ENCODE assay signal across 16 cellular contexts in the genomic region with DNA sequence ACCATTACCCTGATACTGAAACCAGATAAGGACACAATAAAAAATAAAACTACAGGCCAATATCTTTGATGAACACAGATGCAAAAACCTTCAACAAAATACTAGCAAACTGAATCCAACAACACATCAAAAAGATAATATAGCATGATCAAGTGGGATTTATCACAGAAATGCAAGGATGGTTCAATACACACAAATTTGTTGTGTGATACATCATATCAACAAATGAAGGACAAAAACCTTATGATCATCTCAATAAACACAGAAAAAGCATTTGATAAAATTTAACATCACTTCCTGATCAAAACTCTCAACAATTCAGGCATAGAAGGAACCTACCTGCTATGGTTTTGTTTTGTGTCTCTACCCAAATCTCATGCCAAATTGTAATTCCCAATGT.
DNase-seq lines count a peak whose midpoint lies in the region; ATAC-seq, FAIRE-seq and TF ChIP-seq lines count a peak whose summit lies in the region.
"Had no signal": no experiment of that assay in that cellular context is flagged by ENCODE, and none has a peak within 500 bp of the region (broad histone marks: within the 10 kb centered on the region; RNA-seq: fewer than 3 reads in every experiment).

No MANE protein-coding gene starts in this region.

- POLR2A ChIA-PET in HEK293 (lab: Yijun Ruan, JAX) (no interaction called here), PC-9 (lab: Charles Lee; ENCODE audit: unreplicated experiment) (no interaction called here)

- CTCF ChIA-PET in HEK293 (lab: Yijun Ruan, JAX): interaction anchor here (0.8 to 1.8 kb wide), 2 partner anchors 28 to 292 kb away, joined by 4 to 7 read pairs; no protein-coding TSS in a partner anchor
- CTCF ChIA-PET in PC-9 (lab: Charles Lee): no interaction called here

- H3K4me3 ChIP-seq in HEK293 (ENCODE audit: low read depth, low read length) (no peak overlapping the region), PC-9 (no peak overlapping the region), bronchial epithelial cell (ENCODE audit: low read depth, low read length) (no peak overlapping the region)

- ATAC-seq in Right ventricle myocardium superior (ENCODE audit: poor library complexity): no peak

- H3K36me3 ChIP-seq in HEK293 (ENCODE audit: control insufficient read depth in 2 of 2, insufficient read depth in 1 of 2, low read length in 2 of 2) (no peaks in the 10 kb centered on the region), PC-9 (ENCODE audit: low read depth) (no peaks in the 10 kb centered on the region), bronchial epithelial cell (ENCODE audit: control insufficient read depth, insufficient read depth, low read length) (no peaks in the 10 kb centered on the region)

- DNase-seq in PC-9: no peak
- no peak for DNase-seq in bronchial epithelial cell (ENCODE audit: low read depth)
- no peak for DNase-seq in SIG-M5 (lab: John Stamatoyannopoulos, UW)
- no peak for DNase-seq in stimulated activated CD4-positive, alpha-beta T cell treated with anti-CD3 and anti-CD28 coated beads, Interleukin-4, amount 100 ng/mL, for 4 hours
- DNase-seq in Right ventricle myocardium superior: no peak
- DNase-seq: C1 segment of cervical spinal cord; Calu3; CD4-positive, alpha-beta memory T cell; COR-L47; DMS153; DND-41; H7; HCEC 1CT had no signal

- peaks cover 3% of the 10 kb centered on the region; the same call in 1 of the 2 replicates for H3K9me2 ChIP-seq in PC-9 (ENCODE audit: insufficient read depth)

- no peak for TF ChIP-seq CTCF in HEK293 (tag by site-specific recombination; IDR thresholded peaks at IDR 0.05)
- no peak for TF ChIP-seq CTCF in PC-9 (conservative IDR thresholded peaks at IDR 0.05)
- no peak for TF ChIP-seq CTCF in bronchial epithelial cell (IDR thresholded peaks at IDR 0.05; ENCODE audit: insufficient read depth, low read length, severe bottlenecking)

- peak; percentile 77 for FAIRE-seq in bronchial epithelial cell (lab: Jason Lieb, UNC)
- FAIRE-seq: GM12892, H1 had no signal

- intact Hi-C loops in PC-9 (cut with micrococcal nuclease; ENCODE audit: unreplicated experiment): no loop called here
- intact Hi-C loops in Right ventricle myocardium superior (cut with DNase I): no loop called here

- no TSS peak for BruUV-seq in PC-9 (replicated peaks; lab: Mats Ljungman, UMichigan)

- no peaks in the 10 kb centered on the region for H3K9me3 ChIP-seq in HEK293 (ENCODE audit: control insufficient read depth, insufficient read depth, low read depth, low read length)
- peaks cover 26% of the 10 kb centered on the region for H3K9me3 ChIP-seq in PC-9 (ENCODE audit: insufficient read depth, low read depth)

- H4K20me1 ChIP-seq in PC-9 (ENCODE audit: insufficient read depth): no peaks in the 10 kb centered on the region

- H3K27ac ChIP-seq in HEK293 (ENCODE audit: extremely low read depth, low read depth, low read length) (no peak overlapping the region), PC-9 (no peak overlapping the region)

- H3F3A ChIP-seq in PC-9 (ENCODE audit: insufficient read depth, low read depth): 0 out of 2 replicates have a peak, but pooled peaks cover 5% of the 10 kb centered on the region

- no peak overlapping the region for H3K4me2 ChIP-seq in PC-9

- H3K79me2 ChIP-seq in PC-9 (ENCODE audit: low read depth): no peaks in the 10 kb centered on the region

- H3K27me3 ChIP-seq in PC-9 (ENCODE audit: insufficient read depth, low read depth): no peaks in the 10 kb centered on the region
- H3K27me3 ChIP-seq in bronchial epithelial cell (ENCODE audit: control insufficient read depth, insufficient read depth, low read length): no peaks in the 10 kb centered on the region

- H3K4me1 ChIP-seq in HEK293 (ENCODE audit: control insufficient read depth, insufficient read depth, low read length) (no peaks in the 10 kb centered on the region), PC-9 (replicated peaks; ENCODE audit: insufficient read depth) (no peaks in the 10 kb centered on the region)

- peak overlapping the region; percentile 28; the same call in 1 of the 2 replicates for H2AFZ ChIP-seq in PC-9

TF ChIP-seq in HEK293, 187 proteins besides CTCF, POLR2A, EP300 and RAD21:
- peak; percentile 86 for TF ChIP-seq SETDB1 (IDR thresholded peaks at IDR 0.05; ENCODE audit: insufficient read length, low read length)
- no peak for TF ChIP-seq ZNF530 (tag by site-specific recombination; IDR thresholded peaks at IDR 0.05; ENCODE audit: low read depth)
- TF ChIP-seq ZNF175 (tag by site-specific recombination; IDR thresholded peaks at IDR 0.05): no peak
- TF ChIP-seq ZNF121 (tag by site-specific recombination; IDR thresholded peaks at IDR 0.05): no peak
TF ChIP-seq in HEK293: peak in this region for 1.
